Comparison of ENCODE assay signal across 23 cellular contexts in the genomic region with DNA sequence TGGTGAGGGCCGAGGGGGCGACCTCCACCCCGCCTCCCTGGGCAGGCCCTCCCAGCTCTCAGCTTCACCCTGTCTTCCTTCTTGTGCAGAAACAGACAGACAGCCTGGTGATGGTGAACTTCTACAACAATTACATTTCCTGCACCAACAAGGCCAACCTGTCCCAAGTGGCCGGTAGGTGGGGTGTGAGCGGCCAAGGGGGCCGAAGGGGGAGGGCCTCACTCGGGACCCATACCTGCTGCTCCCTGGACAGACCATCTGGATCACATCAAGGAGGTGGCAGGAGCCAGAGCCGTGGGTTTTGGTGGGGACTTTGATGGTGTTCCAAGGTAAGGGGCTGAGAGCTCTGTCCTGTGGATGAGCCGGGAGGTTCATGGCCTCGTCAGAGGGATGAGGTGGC. TPM values are rescaled to one million over a fixed set of nuclear protein-coding genes. Genes with fewer than 3 reads are reported as not detected.
"Had no signal": no experiment of that assay in that cellular context is flagged by ENCODE, and none has a peak within 500 bp of the region (broad histone marks: within the 10 kb centered on the region; RNA-seq: fewer than 3 reads in every experiment).

No MANE protein-coding gene starts in this region.

- FAIRE-seq: colon had no signal

- H3K9ac ChIP-seq: parathyroid adenoma had no signal

- H3K27me3 Mint-ChIP-seq: activated B cell treated with CpG ODN at 0.5 μM for 24 hours; naive thymus-derived CD4-positive, alpha-beta T cell had no signal

- H3K4me3 ChIP-seq: body of pancreas, dorsolateral prefrontal cortex, hepatocyte, upper lobe of right lung had no signal

- H3K27me3 ChIP-seq: body of pancreas, hepatocyte, upper lobe of right lung had no signal

- ATAC-seq: activated CD8-positive, alpha-beta T cell treated with anti-CD3 and anti-CD28 coated beads for 36 hours; body of pancreas; naive thymus-derived CD4-positive, alpha-beta T cell; upper lobe of right lung had no signal

- H2AFZ ChIP-seq: hepatocyte, parathyroid adenoma had no signal

- H3K4me3 Mint-ChIP-seq: activated B cell treated with CpG ODN at 0.5 μM for 24 hours; activated CD4-positive, alpha-beta T cell treated with anti-CD3 and anti-CD28 coated beads, Interleukin-2, amount 10 ng/mL, durations not matched to agents 24 days and 14 days; activated CD8-positive, alpha-beta T cell treated with anti-CD3 and anti-CD28 coated beads for 36 hours; activated naive CD4-positive, alpha-beta T cell treated with anti-CD3 and anti-CD28 coated beads for 36 hours; naive thymus-derived CD4-positive, alpha-beta T cell had no signal

- H3K79me2 ChIP-seq: hepatocyte had no signal

- H3K27ac Mint-ChIP-seq: activated B cell treated with CpG ODN at 0.5 μM for 24 hours; activated CD4-positive, alpha-beta T cell treated with anti-CD3 and anti-CD28 coated beads, Interleukin-2, amount 10 ng/mL, durations not matched to agents 24 days and 14 days; activated CD8-positive, alpha-beta T cell treated with anti-CD3 and anti-CD28 coated beads for 36 hours; activated naive CD4-positive, alpha-beta T cell treated with anti-CD3 and anti-CD28 coated beads for 36 hours; activated T-helper 2 cell treated with anti-CD3 and anti-CD28 coated beads, Interferon-gamma antibody, Interleukin-2, Interleukin-4, amounts not matched to agents 10 μg/mL and 5 μg/mL and 100 μg/mL, durations not matched to agents 14 hours and 24 hours and 36 hours; naive thymus-derived CD4-positive, alpha-beta T cell had no signal

- DNase-seq: activated B cell treated with CpG ODN at 0.5 μM for 24 hours; activated CD4-positive, alpha-beta T cell treated with anti-CD3 and anti-CD28 coated beads, Interleukin-2, amount 10 ng/mL, durations not matched to agents 24 days and 14 days; activated CD8-positive, alpha-beta T cell treated with anti-CD3 and anti-CD28 coated beads for 36 hours; activated naive CD4-positive, alpha-beta T cell treated with anti-CD3 and anti-CD28 coated beads for 36 hours; activated T-cell treated with anti-CD3 and anti-CD28 coated beads, Interleukin-2, amount 50 U/mL, for 1 hour; body of pancreas; caudate nucleus; dorsolateral prefrontal cortex; foreskin fibroblast; mesendoderm; naive thymus-derived CD4-positive, alpha-beta T cell; retina; stimulated activated CD8-positive, alpha-beta memory T cell treated with anti-CD3 and anti-CD28 coated beads, Interleukin-4, amount 100 ng/mL, for 48 hours; stimulated activated naive CD4-positive, alpha-beta T cell; T-helper 1 cell; T-helper 9 cell; upper lobe of right lung had no signal

- H3K9me3 ChIP-seq: body of pancreas, neutrophil, upper lobe of right lung had no signal

- H3K4me2 ChIP-seq: hepatocyte had no signal

- H3K9me3 Mint-ChIP-seq: activated B cell treated with CpG ODN at 0.5 μM for 24 hours; activated CD4-positive, alpha-beta T cell treated with anti-CD3 and anti-CD28 coated beads, Interleukin-2, amount 10 ng/mL, durations not matched to agents 24 days and 14 days; activated CD8-positive, alpha-beta T cell treated with anti-CD3 and anti-CD28 coated beads for 36 hours; activated naive CD4-positive, alpha-beta T cell treated with anti-CD3 and anti-CD28 coated beads for 36 hours; activated T-helper 2 cell treated with anti-CD3 and anti-CD28 coated beads, Interferon-gamma antibody, Interleukin-2, Interleukin-4, amounts not matched to agents 10 μg/mL and 5 μg/mL and 100 μg/mL, durations not matched to agents 14 hours and 24 hours and 36 hours; naive thymus-derived CD4-positive, alpha-beta T cell had no signal

- H3K27ac ChIP-seq: body of pancreas, dorsolateral prefrontal cortex, epithelial cell of prostate, hepatocyte, neutrophil, parathyroid adenoma, upper lobe of right lung had no signal

- H3K36me3 ChIP-seq: neutrophil, upper lobe of right lung had no signal

- H3K36me3 Mint-ChIP-seq: naive thymus-derived CD4-positive, alpha-beta T cell had no signal

RNA-seq across cellular contexts. Expression of a gene that starts 23.9 kb away (rescaled TPM):
- total RNA-seq: activated B cell treated with CpG ODN at 0.5 μM for 24 hours; activated CD4-positive, alpha-beta T cell treated with anti-CD3 and anti-CD28 coated beads, Interleukin-2, amount 10 ng/mL, durations not matched to agents 24 days and 14 days; activated CD8-positive, alpha-beta T cell treated with anti-CD3 and anti-CD28 coated beads for 36 hours; activated naive CD4-positive, alpha-beta T cell treated with anti-CD3 and anti-CD28 coated beads for 36 hours; activated T-helper 2 cell treated with anti-CD3 and anti-CD28 coated beads, Interferon-gamma antibody, Interleukin-2, Interleukin-4, amounts not matched to agents 10 μg/mL and 5 μg/mL and 100 μg/mL, durations not matched to agents 14 hours and 24 hours and 36 hours; naive thymus-derived CD4-positive, alpha-beta T cell had no signal
- polyA plus RNA-seq: naive thymus-derived CD4-positive, alpha-beta T cell had no signal
